ENCODE assay signal across 14 cellular contexts in genomic region chr19:55493052-55493649, GRCh38. TPM values are rescaled to one million over a fixed set of nuclear protein-coding genes. Genes with fewer than 3 reads are reported as not detected.
DNase-seq lines count a peak whose midpoint lies in the region; ATAC-seq and TF ChIP-seq lines count a peak whose summit lies in the region.
"Had no signal": no experiment of that assay in that cellular context is flagged by ENCODE, and none has a peak within 500 bp of the region (broad histone marks: within the 10 kb centered on the region; RNA-seq: fewer than 3 reads in every experiment).

No MANE protein-coding gene starts in this region.

- H3K4me2 ChIP-seq in parathyroid adenoma (ENCODE audit: low read length): no peak overlapping the region

- intact Hi-C loops in heart left ventricle (cut with DNase I) (no loop called here), cardiac septum (cut with DNase I) (no loop called here)

- H3K9me3 ChIP-seq in heart left ventricle (no peaks in the 10 kb centered on the region), parathyroid adenoma (ENCODE audit: control insufficient read depth, low read length) (no peaks in the 10 kb centered on the region)

- DNase-seq in heart left ventricle (peak in 4 of 5 donors; percentile 41 to 71 (median 61)), cardiac septum (ENCODE audit: low spot score) (no peak), fibroblast of pulmonary artery (ENCODE audit: low read depth) (peak; percentile 45)
- DNase-seq: activated CD4-positive, alpha-beta T cell treated with anti-CD3 and anti-CD28 coated beads for 1 hour; activated naive CD8-positive, alpha-beta T cell treated with anti-CD3 and anti-CD28 coated beads, Interleukin-2, amount 50 U/mL, for 24 hours; PC-3; T-helper 1 cell had no signal

- no peak overlapping the region for H2AFZ ChIP-seq in parathyroid adenoma

- no peak overlapping the region for H3K9ac ChIP-seq in parathyroid adenoma

- TF ChIP-seq POLR2A in heart left ventricle (IDR thresholded peaks at IDR 0.05): no peak

- H3K27me3 ChIP-seq in heart left ventricle (peaks cover 0 to 11% (median 0%) of the 10 kb centered on the region in 9 donors), parathyroid adenoma (ENCODE audit: control insufficient read depth, insufficient read depth, low read length) (no peaks in the 10 kb centered on the region)

- no peaks in the 10 kb centered on the region for H3K79me2 ChIP-seq in parathyroid adenoma

- 31 to 49% (median 34%) methylated on average over 16 to 19 of the region's 19 CpGs for WGBS in heart left ventricle, 4 donors

- H3K4me1 ChIP-seq in heart left ventricle (peaks cover 0 to 29% (median 15%) of the 10 kb centered on the region in 12 donors), parathyroid adenoma (peaks cover 5% of the 10 kb centered on the region)

- ATAC-seq in heart left ventricle (peak in 2 of 4 donors; percentile 5 to 10), HG03196 (IDR thresholded peaks at IDR 0.05; ENCODE audit: unreplicated experiment) (no peak), HG03571 (IDR thresholded peaks at IDR 0.05; ENCODE audit: unreplicated experiment) (no peak), GM18867 (IDR thresholded peaks at IDR 0.05; ENCODE audit: unreplicated experiment) (no peak), GM21390 (IDR thresholded peaks at IDR 0.05; ENCODE audit: unreplicated experiment) (no peak)
- ATAC-seq: activated naive CD8-positive, alpha-beta T cell treated with anti-CD3 and anti-CD28 coated beads, Interleukin-2, amount 50 U/mL, for 24 hours; PC-3 had no signal

- H3K36me3 ChIP-seq in heart left ventricle (peaks cover 0 to 17% (median 0%) of the 10 kb centered on the region in 9 donors), parathyroid adenoma (ENCODE audit: control insufficient read depth, insufficient read depth, low read length) (no peaks in the 10 kb centered on the region)

- peak overlapping the region; percentile 77 to 99 (median 86) for H3K27ac ChIP-seq in heart left ventricle
- H3K27ac ChIP-seq in parathyroid adenoma: peak overlapping the region; percentile 24

- peak overlapping the region in 11 of 12 donors; percentile 24 to 68 (median 49) for H3K4me3 ChIP-seq in heart left ventricle
- H3K4me3 ChIP-seq in fibroblast of pulmonary artery (replicated peaks; ENCODE audit: low read depth, low read length): peak overlapping the region; percentile 65
- no peak overlapping the region for H3K4me3 ChIP-seq in parathyroid adenoma (ENCODE audit: low read depth, low read length)

- TF ChIP-seq CTCF in heart left ventricle (IDR thresholded peaks at IDR 0.05) (peak in 1 of 12 donors; percentile 8), fibroblast of pulmonary artery (IDR thresholded peaks at IDR 0.05; ENCODE audit: low read length, missing control alignments) (no peak), parathyroid adenoma (IDR thresholded peaks at IDR 0.05) (no peak)

RNA-seq across cellular contexts. Expression of gene SSC5D, which starts 4.9 kb away (rescaled TPM):
- total RNA-seq in heart left ventricle (1 to 10 TPM in 8 of 9 donors, under 1 TPM in 1; 1.00 to 6.2 (median 3.3) TPM), cardiac septum (7.7 TPM)
- 1 to 10 TPM in 1 of 2 donors, under 1 TPM in 1; 0.91 to 1.4 TPM for polyA plus RNA-seq in heart left ventricle
- total RNA-seq: PC-3 had no signal
- polyA plus RNA-seq: IgD-negative memory B cell had no signal

RNA-seq across cellular contexts. Expression of gene NAT14, which starts 8.2 kb away (rescaled TPM):
- total RNA-seq in heart left ventricle (10 to 100 TPM in 1 of 9 donors, 1 to 10 TPM in 8; 2.9 to 10.4 (median 6.7) TPM), cardiac septum (6.0 TPM)
- 1 to 10 TPM; 7.3 to 9.2 TPM for polyA plus RNA-seq in heart left ventricle

RNA-seq across cellular contexts. Expression of gene ZNF628, which starts 16.7 kb away (rescaled TPM):
- total RNA-seq in heart left ventricle: 10 to 100 TPM in 1 of 9 donors, 1 to 10 TPM in 8; 2.3 to 10.3 (median 4.6) TPM
- polyA plus RNA-seq in heart left ventricle: 1 to 10 TPM; 5.4 to 7.9 TPM
- 3.4 TPM for total RNA-seq in cardiac septum

RNA-seq across cellular contexts. Expression of gene C19orf85, which starts 28.6 kb away (rescaled TPM):
- total RNA-seq in heart left ventricle (not detected), cardiac septum (not detected)
- polyA plus RNA-seq in heart left ventricle: not detected
- total RNA-seq: NCI-H460, PC-3 had no signal
- polyA plus RNA-seq: IgD-negative memory B cell had no signal

RNA-seq across cellular contexts. Expression of gene ISOC2, which starts 31.7 kb away (rescaled TPM):
- total RNA-seq in heart left ventricle (100 to 1,000 TPM in 1 of 9 donors, 10 to 100 TPM in 8; 36.9 to 102 (median 48.8) TPM), cardiac septum (50.8 TPM)
- 10 to 100 TPM; 86.8 to 94.9 TPM for polyA plus RNA-seq in heart left ventricle
